Comparison of ENCODE assay signal across 10 cellular contexts in genomic region chr10:44385423-44385725, GRCh38. TPM values are rescaled to one million over a fixed set of nuclear protein-coding genes. Genes with fewer than 3 reads are reported as not detected.
DNase-seq lines count a peak whose midpoint lies in the region; ATAC-seq and TF ChIP-seq lines count a peak whose summit lies in the region.
"Had no signal": no experiment of that assay in that cellular context is flagged by ENCODE, and none has a peak within 500 bp of the region (broad histone marks: within the 10 kb centered on the region; RNA-seq: fewer than 3 reads in every experiment).

No MANE protein-coding gene starts in this region.

- peaks cover 30% of the 10 kb centered on the region for H3K27me3 ChIP-seq in H7 (ENCODE audit: control insufficient read depth, insufficient read depth, low read length)
- H3K27me3 ChIP-seq in adipocyte (replicated peaks; ENCODE audit: control insufficient read depth, insufficient read depth, low read length), result no peaks in the 10 kb centered on the region
- H3K27me3 ChIP-seq in iPS-20b (ENCODE audit: insufficient read depth, low read length), result peaks cover 41% of the 10 kb centered on the region
- peaks cover 0 to 80% (median 36%) of the 10 kb centered on the region in 7 donors for H3K27me3 ChIP-seq in spleen (replicated peaks in 1 of 7)

- no peak for ATAC-seq in HG02763 (IDR thresholded peaks at IDR 0.05; ENCODE audit: unreplicated experiment)

- H3K9me3 ChIP-seq in adipocyte (ENCODE audit: control insufficient read depth, low read length) (no peaks in the 10 kb centered on the region), iPS-20b (ENCODE audit: insufficient read depth, low read depth, low read length) (no peaks in the 10 kb centered on the region), spleen (no peaks in the 10 kb centered on the region)

- H3K9ac ChIP-seq in adipocyte (ENCODE audit: low read length) (peak overlapping the region; percentile 49), iPS-20b (ENCODE audit: low read depth, low read length) (peak overlapping the region; percentile 51; the same call in 1 of the 2 replicates)

- 6 to 16% (median 9%) methylated on average over 10 to 28 of the region's 28 CpGs for WGBS in spleen, 5 donors

- H3K4me1 ChIP-seq in adipocyte (ENCODE audit: control insufficient read depth, insufficient read depth, low read length) (peaks cover 24% of the 10 kb centered on the region), iPS-20b (ENCODE audit: insufficient read depth, low read length) (peaks cover 26% of the 10 kb centered on the region), spleen (peaks cover 0 to 46% (median 26%) of the 10 kb centered on the region in 6 donors)

- peak in 1 of 11 experiments; percentile 9 for TF ChIP-seq CTCF in spleen (IDR thresholded peaks at IDR 0.05 in 8 of 11, conservative IDR thresholded peaks at IDR 0.05 in 3 of 11)

- intact Hi-C loops in spleen (cut with DNase I; ENCODE audit: low total_unique reads), result loop anchor here (5.0 kb wide), 1 partner anchor 713 kb away; no protein-coding TSS in a partner anchor

- TF ChIP-seq POLR2A in spleen (IDR thresholded peaks at IDR 0.05), result no peak

- peak overlapping the region; percentile 84 for H3K4me3 ChIP-seq in H7 (ENCODE audit: insufficient read depth, low read depth, low read length)
- peak overlapping the region; percentile 69 for H3K4me3 ChIP-seq in adipocyte (ENCODE audit: low read length)
- peak overlapping the region; percentile 64 for H3K4me3 ChIP-seq in iPS-20b (ENCODE audit: low read length)
- peak overlapping the region; percentile 39 to 70 (median 50) for H3K4me3 ChIP-seq in spleen

- H3K36me3 ChIP-seq in H7 (replicated peaks; ENCODE audit: control insufficient read depth, insufficient read depth, low read length) (no peaks in the 10 kb centered on the region; the same call in 1 of the 2 replicates), adipocyte (ENCODE audit: control insufficient read depth, insufficient read depth, low read length, severe bottlenecking) (no peaks in the 10 kb centered on the region), iPS-20b (ENCODE audit: insufficient read depth, low read depth, low read length) (peaks cover 3% of the 10 kb centered on the region), spleen (no peaks in the 10 kb centered on the region)

- H3K27ac ChIP-seq in iPS-20b (ENCODE audit: low read length) (no peak overlapping the region), spleen (peak overlapping the region in 7 of 8 donors; percentile 39 to 81 (median 75))

- DNase-seq in H7 (peak; percentile 76), adipocyte (ENCODE audit: low read depth) (no peak), spleen (no peak), activated gamma-delta T cell treated with Interleukin-2 at 50 U/mL for 16 hours (no peak)
- DNase-seq in central memory CD4-positive, alpha-beta T cell, result no peak
- DNase-seq: effector CD4-positive, alpha-beta T cell; NCI-H1436; stimulated activated CD4-positive, alpha-beta T cell treated with anti-CD3 and anti-CD28 coated beads, Interleukin-4, amount 100 ng/mL, for 24 hours had no signal

RNA-seq across cellular contexts. Expression of gene CXCL12, which starts 0.5 kb away (rescaled TPM):
- 21.1 and 42.8 TPM in 2 replicates for total RNA-seq in H7 (2014; rRNA removed; shearing (Covaris generic))
- 100 to 1,000 TPM; 262 to 549 (median 387) TPM for total RNA-seq in spleen
- 10 to 100 TPM; 22.7 to 64.5 (median 44.7) TPM for polyA plus RNA-seq in spleen
